ENCODE assay signal across 29 cellular contexts in the genomic region with DNA sequence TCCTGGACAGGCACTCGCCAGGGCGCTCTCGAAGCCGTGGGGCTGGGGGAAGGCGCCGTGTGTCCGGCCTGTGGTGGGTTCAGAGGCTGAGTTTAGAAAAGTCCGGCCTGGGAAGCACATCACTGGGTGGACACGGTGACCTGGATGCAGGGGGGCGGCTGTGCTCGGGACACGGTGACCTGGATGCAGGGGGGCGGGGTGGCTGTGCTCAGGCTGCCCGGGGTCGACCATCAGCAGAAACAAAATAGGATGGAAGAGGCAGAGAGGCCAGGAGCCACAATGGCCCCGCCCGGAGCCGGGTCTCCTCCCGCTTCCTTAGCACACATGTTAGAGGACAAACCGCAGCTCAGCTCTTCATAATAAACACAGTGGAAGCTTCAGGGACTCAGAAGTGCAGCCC. TPM values are rescaled to one million over a fixed set of nuclear protein-coding genes. Genes with fewer than 3 reads are reported as not detected.
"Had no signal": no experiment of that assay in that cellular context is flagged by ENCODE, and none has a peak within 500 bp of the region (broad histone marks: within the 10 kb centered on the region; RNA-seq: fewer than 3 reads in every experiment).

No MANE protein-coding gene starts in this region.

- H3K36me3 ChIP-seq: heart right ventricle, left lung, lower lobe of right lung, right lobe of liver, suprapubic skin, thoracic aorta, tibial artery, upper lobe of right lung had no signal

- H3K4me2 ChIP-seq: hepatocyte, smooth muscle cell had no signal

- H3K27me3 ChIP-seq: hepatocyte, right lobe of liver had no signal

- H3K4me1 ChIP-seq: heart right ventricle, left lung, lower lobe of right lung, parathyroid adenoma, psoas muscle, right lobe of liver, suprapubic skin, tibial artery, upper lobe of right lung had no signal

- DNase-seq: islet precursor cell; kidney glomerular epithelial cell; left colon; lower lobe of right lung; mammary epithelial cell; mesenchymal stem cell; stimulated activated CD4-positive, alpha-beta T cell treated with anti-CD3 and anti-CD28 coated beads, Interleukin-1b, Interleukin-23, amount 100 ng/mL, for 48 hours; stimulated activated CD4-positive, alpha-beta T cell treated with anti-CD3 and anti-CD28 coated beads, Interleukin-4, amount 100 ng/mL, for 1 hour; stimulated activated naive B cell treated with anti-CD40 and anti-IgM and Interleukin-4, amounts not matched to agents 10 μg/mL and 1 μg/mL and 100 μg/mL, for 72 hours; tibial artery; trophoblast cell; upper lobe of right lung had no signal

- H3K79me2 ChIP-seq: hepatocyte, parathyroid adenoma had no signal

- H3K9me3 ChIP-seq: lower lobe of right lung, psoas muscle, right lobe of liver, suprapubic skin, thoracic aorta, tibial artery, upper lobe of right lung had no signal

- H3K27ac ChIP-seq: heart right ventricle, hepatocyte, left lung, lower lobe of right lung, parathyroid adenoma, psoas muscle, right lobe of liver, suprapubic skin, thoracic aorta, tibial artery, upper lobe of right lung had no signal

- ATAC-seq: heart right ventricle; left colon; left lung; naive thymus-derived CD8-positive, alpha-beta T cell; psoas muscle; right lobe of liver; stimulated activated naive B cell treated with anti-CD40 and anti-IgM and Interleukin-4, amounts not matched to agents 10 μg/mL and 1 μg/mL and 100 μg/mL, for 72 hours; upper lobe of right lung had no signal

- H2AFZ ChIP-seq: hepatocyte, parathyroid adenoma had no signal

- H3K4me3 ChIP-seq: heart right ventricle, hepatocyte, left lung, lower lobe of right lung, psoas muscle, right lobe of liver, smooth muscle cell, suprapubic skin, thoracic aorta, tibial artery, upper lobe of right lung had no signal

RNA-seq across cellular contexts. Expression of a gene that starts 43.2 kb away (rescaled TPM):
- total RNA-seq: heart right ventricle; hepatocyte; left lung; liver; lower lobe of right lung; mammary epithelial cell; mucosa of gallbladder; naive thymus-derived CD8-positive, alpha-beta T cell; neural crest cell; osteocyte; posterior vena cava; psoas muscle; right lobe of liver; skeletal muscle tissue; smooth muscle cell; subcutaneous adipose tissue; suprapubic skin; thoracic aorta; upper lobe of right lung had no signal
- polyA plus RNA-seq: heart right ventricle; hepatocyte; liver; mammary epithelial cell; naive thymus-derived CD8-positive, alpha-beta T cell; psoas muscle; smooth muscle cell had no signal
